10 cellular contexts compared by ENCODE assay signal in the genomic region with DNA sequence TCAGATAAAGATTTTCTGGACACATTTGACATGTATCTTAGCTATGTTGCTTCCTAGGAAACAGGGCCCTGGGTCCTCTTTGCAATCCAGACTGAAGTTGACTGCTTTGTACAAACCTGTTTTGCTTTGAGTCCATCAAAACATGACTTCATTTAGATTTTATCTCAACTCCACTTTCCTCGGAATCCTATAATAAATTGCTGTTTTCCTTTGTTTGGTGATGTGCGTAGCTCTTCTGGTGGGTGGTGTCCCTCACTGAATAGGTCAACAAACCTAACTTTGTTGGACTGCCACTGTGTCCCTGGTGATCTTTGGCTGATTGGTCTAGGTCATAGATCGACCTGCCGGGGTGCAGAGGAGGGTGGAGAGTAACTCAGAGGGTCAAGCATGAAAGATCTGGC. TPM values are rescaled to one million over a fixed set of nuclear protein-coding genes. Genes with fewer than 3 reads are reported as not detected.
DNase-seq lines count a peak whose midpoint lies in the region; ATAC-seq, FAIRE-seq and TF ChIP-seq lines count a peak whose summit lies in the region.
"Had no signal": no experiment of that assay in that cellular context is flagged by ENCODE, and none has a peak within 500 bp of the region (broad histone marks: within the 10 kb centered on the region; RNA-seq: fewer than 3 reads in every experiment).

No MANE protein-coding gene starts in this region.

- H3K4me2 ChIP-seq in K562 (ENCODE audit: insufficient read depth, low read length), result no peak overlapping the region

- H3K9me3 ChIP-seq in K562 (replicated peaks; ENCODE audit: control insufficient read depth, insufficient read depth, low read depth, low read length) (0 out of 2 replicates have a peak, but pooled peaks cover 2% of the 10 kb centered on the region), muscle layer of duodenum (ENCODE audit: control insufficient read depth in 1 of 2, low read length in 2 of 2) (no peaks in the 10 kb centered on the region), vagina (no peaks in the 10 kb centered on the region)
- H3K9me3 ChIP-seq: HAP-1 had no signal

- TF ChIP-seq RAD21 in K562 (CRISPR knock-in tag; conservative IDR thresholded peaks at IDR 0.05 in 1 of 2, IDR thresholded peaks at IDR 0.05 in 1 of 2), result no peak

- TF ChIP-seq POLR2A in K562 (conservative IDR thresholded peaks at IDR 0.05), result no peak
- no peak for TF ChIP-seq POLR2A in vagina (IDR thresholded peaks at IDR 0.05)

- FAIRE-seq in K562 (lab: Jason Lieb, UNC), result no peak

- H3K27me3 Mint-ChIP-seq in MCF 10A (ENCODE audit: insufficient read depth, unreplicated experiment), result peaks cover 15% of the 10 kb centered on the region

- BruUV-seq in MCF 10A (replicated peaks; lab: Mats Ljungman, UMichigan) (no TSS peak), K562 (replicated peaks; lab: Mats Ljungman, UMichigan) (no TSS peak)

- no peaks in the 10 kb centered on the region for H3K79me2 ChIP-seq in K562 (ENCODE audit: control insufficient read depth, insufficient read depth, low read length)

- no peak overlapping the region for H3K27ac Mint-ChIP-seq in MCF 10A (ENCODE audit: low read depth, unreplicated experiment)

- H3K36me3 ChIP-seq in K562 (ENCODE audit: control insufficient read depth, insufficient read depth, low read length), result no peaks in the 10 kb centered on the region
- no peaks in the 10 kb centered on the region for H3K36me3 ChIP-seq in muscle layer of duodenum (ENCODE audit: control insufficient read depth in 1 of 2, insufficient read depth in 2 of 2, low read length in 2 of 2)
- no peaks in the 10 kb centered on the region for H3K36me3 ChIP-seq in vagina
- H3K36me3 ChIP-seq: HAP-1 had no signal

- H3K9me3 Mint-ChIP-seq in MCF 10A (ENCODE audit: unreplicated experiment), result peaks cover 7% of the 10 kb centered on the region
- H3K9me3 Mint-ChIP-seq: nephron had no signal

- no peak overlapping the region for H3K4me3 Mint-ChIP-seq in MCF 10A (ENCODE audit: unreplicated experiment)

- H3K9ac ChIP-seq in K562 (ENCODE audit: insufficient read depth in 1 of 2, low read depth in 2 of 2, low read length in 2 of 2), result no peak overlapping the region

- no peak for TF ChIP-seq EP300 in K562 (IDR thresholded peaks at IDR 0.05; ENCODE audit: low read length)

- ATAC-seq in K562, result no peak

- CTCF ChIA-PET in MCF 10A (lab: Yijun Ruan, JAX), result interaction anchor here (0.5 to 2.1 kb wide), 3 partner anchors 20 to 394 kb away, joined by 3 to 6 read pairs (median 4); no protein-coding TSS in a partner anchor
- CTCF ChIA-PET in K562 (lab: Yijun Ruan, JAX; ENCODE audit: low intra/inter-chr PET ratio), result no interaction called here

- in situ Hi-C loops in T47D (cut with HindIII; ENCODE audit: low pct_unique_long_range_greater_than_20kb, low sequenced_read_pairs) (no loop called here), K562 (cut with MboI) (no loop called here)

- H3K27me3 ChIP-seq in K562 (ENCODE audit: control insufficient read depth in 2 of 2, insufficient read depth in 2 of 2, low read length in 2 of 2), result no peaks in the 10 kb centered on the region
- H3K27me3 ChIP-seq in muscle layer of duodenum (ENCODE audit: low read depth, low read length), result no peaks in the 10 kb centered on the region
- no peaks in the 10 kb centered on the region for H3K27me3 ChIP-seq in vagina

- WGBS in K562 (ENCODE audit: insufficient coverage, low coverage, missing lambda C conversion rate), result 16% methylated on average over 4 of the region's 4 CpGs

- intact Hi-C loops in MCF 10A (cut with micrococcal nuclease) (loop anchor here (2.0 kb wide), 1 partner anchor 53 kb away; no protein-coding TSS in a partner anchor), K562 (cut with micrococcal nuclease) (no loop called here), vagina (cut with DNase I) (no loop called here)

- H3K27ac ChIP-seq in K562 (ENCODE audit: extremely low read depth, low read depth, low read length) (no peak overlapping the region), muscle layer of duodenum (ENCODE audit: low read length) (peak overlapping the region; percentile 71), vagina (peak overlapping the region; percentile 86)

- no peaks in the 10 kb centered on the region for H4K20me1 ChIP-seq in K562 (replicated peaks; ENCODE audit: control insufficient read depth, insufficient read depth, low read length)

- DNase-seq in T47D (ENCODE audit: low read depth in 1 of 2, low spot score in 1 of 2) (peak; percentile 27 to 44), MCF 10A (ENCODE audit: unreplicated experiment) (no peak), K562 (ENCODE audit: extremely low read depth in 1 of 4, low spot score in 3 of 4) (no peak), vagina (ENCODE audit: extremely low spot score in 2 of 2) (no peak), germinal center (ENCODE audit: low spot score) (no peak), NCI-H1436 treated with DMSO at 0.1 percent for 48 hours (lab: John Stamatoyannopoulos, UW) (no peak)
- DNase-seq in stimulated activated CD4-positive, alpha-beta T cell treated with anti-CD3 and anti-CD28 coated beads, Interleukin-2, amount 100 ng/mL, for 24 hours, result no peak

- H3K4me3 ChIP-seq in K562, result no peak overlapping the region
- no peak overlapping the region for H3K4me3 ChIP-seq in muscle layer of duodenum (ENCODE audit: low read depth in 1 of 2, low read length in 2 of 2)
- no peak overlapping the region for H3K4me3 ChIP-seq in vagina
- H3K4me3 ChIP-seq: HAP-1 had no signal

- H3K36me3 Mint-ChIP-seq in MCF 10A (ENCODE audit: insufficient read depth, unreplicated experiment), result no peaks in the 10 kb centered on the region

- TF ChIP-seq CTCF in MCF 10A (IDR thresholded peaks at IDR 0.05; ENCODE audit: unreplicated experiment) (no peak), K562 (IDR thresholded peaks at IDR 0.05 in 2 of 3, conservative IDR thresholded peaks at IDR 0.05 in 1 of 3; ENCODE audit: insufficient read depth in 2 of 3, low read depth in 1 of 3, low read length in 3 of 3) (no peak), vagina (IDR thresholded peaks at IDR 0.05) (no peak)

- H3K4me1 ChIP-seq in K562 (replicated peaks in 1 of 2; ENCODE audit: control insufficient read depth in 2 of 2, insufficient read depth in 2 of 2, low read length in 2 of 2) (peaks cover 18% of the 10 kb centered on the region in 2 experiments), muscle layer of duodenum (ENCODE audit: control insufficient read depth in 1 of 2, insufficient read depth in 2 of 2, low read length in 2 of 2) (peaks cover 0 to 29% of the 10 kb centered on the region in 2 donors), vagina (peaks cover 52% of the 10 kb centered on the region)
- H3K4me1 ChIP-seq: HAP-1 had no signal

- POLR2A ChIA-PET in MCF 10A (lab: Yijun Ruan, JAX) (interaction anchor here (0.9 to 1.6 kb wide), 4 partner anchors 8 to 82 kb away, joined by 3 to 9 read pairs (median 4); no protein-coding TSS in a partner anchor), K562 (lab: Yijun Ruan, JAX) (interaction anchor here (1.0 kb wide), 1 partner anchor 26 kb away, joined by 3 read pairs; no protein-coding TSS in a partner anchor)

- peak overlapping the region; percentile 73; the same call in 1 of the 2 replicates for H2AFZ ChIP-seq in K562 (ENCODE audit: low read depth, low read length)

- H3K9me1 ChIP-seq in K562 (ENCODE audit: control insufficient read depth, insufficient read depth, low read length), result no peaks in the 10 kb centered on the region

- peaks cover 31% of the 10 kb centered on the region for H3K4me1 Mint-ChIP-seq in MCF 10A (ENCODE audit: insufficient read depth, unreplicated experiment)

TF ChIP-seq in K562, 482 proteins besides CTCF, POLR2A, EP300 and RAD21 (continues in another document):
- 0 out of 2 replicates have a peak, but pooled peaks have one; percentile 20 for TF ChIP-seq JUND (IDR thresholded peaks at IDR 0.05; ENCODE audit: borderline replicate concordance, low read depth, low read length)
- TF ChIP-seq JUND (tag; IDR thresholded peaks at IDR 0.05; ENCODE audit: borderline replicate concordance, low read depth, low read length), result no peak
- TF ChIP-seq, protein P1, sequence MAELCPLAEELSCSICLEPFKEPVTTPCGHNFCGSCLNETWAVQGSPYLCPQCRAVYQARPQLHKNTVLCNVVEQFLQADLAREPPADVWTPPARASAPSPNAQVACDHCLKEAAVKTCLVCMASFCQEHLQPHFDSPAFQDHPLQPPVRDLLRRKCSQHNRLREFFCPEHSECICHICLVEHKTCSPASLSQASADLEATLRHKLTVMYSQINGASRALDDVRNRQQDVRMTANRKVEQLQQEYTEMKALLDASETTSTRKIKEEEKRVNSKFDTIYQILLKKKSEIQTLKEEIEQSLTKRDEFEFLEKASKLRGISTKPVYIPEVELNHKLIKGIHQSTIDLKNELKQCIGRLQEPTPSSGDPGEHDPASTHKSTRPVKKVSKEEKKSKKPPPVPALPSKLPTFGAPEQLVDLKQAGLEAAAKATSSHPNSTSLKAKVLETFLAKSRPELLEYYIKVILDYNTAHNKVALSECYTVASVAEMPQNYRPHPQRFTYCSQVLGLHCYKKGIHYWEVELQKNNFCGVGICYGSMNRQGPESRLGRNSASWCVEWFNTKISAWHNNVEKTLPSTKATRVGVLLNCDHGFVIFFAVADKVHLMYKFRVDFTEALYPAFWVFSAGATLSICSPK (IDR thresholded peaks at IDR 0.05; ENCODE audit: borderline replicate concordance), result no peak
- 0 out of 2 replicates have a peak, but pooled peaks have one; percentile 29 for TF ChIP-seq ZNF766 (CRISPR knock-in tag; conservative IDR thresholded peaks at IDR 0.05)
- TF ChIP-seq SMAD2 (IDR thresholded peaks at IDR 0.05; ENCODE audit: low read depth, low read length), result no peak
- TF ChIP-seq ZNF274 (IDR thresholded peaks at IDR 0.05; ENCODE audit: borderline replicate concordance, low read depth, low read length), result no peak

RNA-seq across cellular contexts. Expression of a gene that starts 0.7 kb away (rescaled TPM):
- total RNA-seq in MCF 10A (2022) (0.68 and 1.3 TPM in 2 replicates), K562 (2014; rRNA removed) (0.09 and 0.20 TPM in 2 replicates), K562 (2014; rRNA removed; fragmentation: Illumina TruSeq; extraction: Trizol) (0.38 and 0.44 TPM in 2 replicates), K562 (2015; rRNA removed; fragmentation: Illumina TruSeq; extraction: Trizol) (0.25 and 0.30 TPM in 2 replicates), K562 (2021) (0.40 TPM in 2 replicates), vagina (8.6 TPM)
- 0.42 TPM in 1 of 2 replicates, not detected in the other for total RNA-seq in K562 (2011; cell fraction: chromatin; rRNA removed; ENCODE audit: low replicate concordance)
- total RNA-seq in K562 (2011; cell fraction: nucleolus; rRNA removed), result 0.13 TPM in 1 of 2 replicates, not detected in the other
- 0.31 and 0.37 TPM in 2 replicates for total RNA-seq in K562 (2011; cell fraction: nucleoplasm; rRNA removed)
- polyA plus RNA-seq in K562 (2011; rRNA removed) (0.04 and 0.12 TPM in 2 replicates), K562 (2014; fragmentation: Illumina TruSeq; extraction: Trizol) (0.46 and 0.65 TPM in 2 replicates), K562 (2014; fragmentation: Nextera tagmentation; extraction: Ambion mirVana) (under 1 TPM; 0.30 to 0.38 TPM), K562 (2014; rRNA removed) (0.15 and 0.27 TPM in 2 replicates)
- 0.04 TPM in 1 of 2 replicates, not detected in the other for polyA plus RNA-seq in K562 (2011; cell fraction: cytosol; rRNA removed)
- polyA plus RNA-seq in K562 (2011; cell fraction: nucleus; rRNA removed), result 0.08 TPM in 1 of 2 replicates, not detected in the other
- polyA plus RNA-seq in K562 (2012), result 0.68 and 6.5 TPM in 2 replicates
- polyA minus RNA-seq in K562 (2011; rRNA and poly(A)+ RNA removed), result not detected in 2 replicates
- not detected in 2 replicates for polyA minus RNA-seq in K562 (2011; cell fraction: cytosol; rRNA and poly(A)+ RNA removed)
- polyA minus RNA-seq in K562 (2011; cell fraction: nucleus; rRNA and poly(A)+ RNA removed), result not detected in 2 replicates

Comparison
In these comparisons a context has a peak if more than half of its experiments do, and no peak if none do; other contexts are left out.
1. DNase-seq: peak in T47D (2 of 2); none in MCF 10A (single experiment), K562 (0 of 4), vagina (0 of 2), germinal center (single experiment), NCI-H1436 treated with DMSO at 0.1 percent for 48 hours (single experiment) and stimulated activated CD4-positive, alpha-beta T cell treated with anti-CD3 and anti-CD28 coated beads, Interleukin-2, amount 100 ng/mL, for 24 hours (0 of 2).